20 cellular contexts compared by ENCODE assay signal in genomic region chr11:123211981-123212380, GRCh38. TPM values are rescaled to one million over a fixed set of nuclear protein-coding genes. Genes with fewer than 3 reads are reported as not detected.
DNase-seq lines count a peak whose midpoint lies in the region; ATAC-seq and TF ChIP-seq lines count a peak whose summit lies in the region.
"Had no signal": no experiment of that assay in that cellular context is flagged by ENCODE, and none has a peak within 500 bp of the region (broad histone marks: within the 10 kb centered on the region; RNA-seq: fewer than 3 reads in every experiment).

No MANE protein-coding gene starts in this region.

- WGBS in smooth muscle cell (ENCODE audit: low lambda C conversion rate), result 72% methylated on average over 8 of the region's 8 CpGs

- H3K27ac ChIP-seq in RWPE2 (ENCODE audit: poor library complexity, severe bottlenecking), result peak overlapping the region; percentile 39
- H3K27ac ChIP-seq in smooth muscle cell (ENCODE audit: low read depth), result no peak overlapping the region
- H3K27ac ChIP-seq in upper lobe of right lung, result no peak overlapping the region
- H3K27ac ChIP-seq: foreskin keratinocyte, HL-60, testis had no signal

- peak; percentile 38 for DNase-seq in H7
- DNase-seq in RWPE2 (ENCODE audit: low spot score), result no peak
- DNase-seq in fibroblast of mammary gland (ENCODE audit: low read depth), result peak; percentile 56
- no peak for DNase-seq in smooth muscle cell (lab: John Stamatoyannopoulos, UW; ENCODE audit: unreplicated experiment)
- no peak for DNase-seq in posterior cingulate gyrus
- DNase-seq in sciatic nerve (ENCODE audit: low spot score), result no peak
- no peak for DNase-seq in upper lobe of right lung
- DNase-seq: activated naive CD4-positive, alpha-beta T cell treated with anti-CD3 and anti-CD28 coated beads for 36 hours; activated T-cell treated with anti-CD3 and anti-CD28 coated beads, Interleukin-2, amount 50 U/mL, for 72 hours; AML-193; CD8-positive, alpha-beta memory T cell; hippocampal formation; left ventricle myocardium superior; NCI-H1417 treated with DMSO at 0.1 percent for 48 hours; NCI-H524 treated with DMSO at 0.1 percent for 48 hours; stimulated activated CD4-positive, alpha-beta T cell treated with anti-CD3 and anti-CD28 coated beads, Interleukin-1b, Interleukin-23, amount 100 ng/mL, for 48 hours; testis had no signal

- peak overlapping the region; percentile 35 for H3K4me2 ChIP-seq in smooth muscle cell

- no peaks in the 10 kb centered on the region for H4K20me1 ChIP-seq in smooth muscle cell (ENCODE audit: low read depth)

- intact Hi-C loops in posterior cingulate gyrus (cut with DNase I), result no loop called here
- intact Hi-C loops in sciatic nerve (cut with DNase I), result no loop called here
- intact Hi-C loops in upper lobe of right lung (cut with DNase I), result no loop called here

- H2AFZ ChIP-seq in smooth muscle cell (ENCODE audit: low read depth), result no peak overlapping the region

- H3K9me3 ChIP-seq in RWPE2 (ENCODE audit: severe bottlenecking) (no peaks in the 10 kb centered on the region), smooth muscle cell (replicated peaks; ENCODE audit: low read depth) (no peaks in the 10 kb centered on the region), upper lobe of right lung (no peaks in the 10 kb centered on the region)
- H3K9me3 ChIP-seq: testis had no signal

- H3K9ac ChIP-seq in smooth muscle cell (ENCODE audit: low read depth), result no peak overlapping the region

- ATAC-seq in RWPE2 (ENCODE audit: low read depth) (peak; percentile 66), sciatic nerve (no peak), upper lobe of right lung (no peak)
- ATAC-seq: activated T-cell treated with anti-CD3 and anti-CD28 coated beads, Interleukin-2, amount 50 U/mL, for 72 hours; foreskin keratinocyte; left ventricle myocardium superior; stimulated activated memory B cell treated with anti-CD40 and anti-IgM and Interleukin-4, amounts not matched to agents 10 μg/mL and 1 μg/mL and 100 μg/mL, for 72 hours had no signal

- peaks cover 5% of the 10 kb centered on the region for H3F3A ChIP-seq in smooth muscle cell (ENCODE audit: low read depth)

- TF ChIP-seq CTCF in RWPE2 (IDR thresholded peaks at IDR 0.05; ENCODE audit: poor library complexity, severe bottlenecking) (no peak), fibroblast of mammary gland (conservative IDR thresholded peaks at IDR 0.05; ENCODE audit: control insufficient read depth, insufficient read depth, low read depth, low read length) (no peak), smooth muscle cell (IDR thresholded peaks at IDR 0.05; ENCODE audit: borderline replicate concordance, insufficient read depth, poor library complexity, severe bottlenecking) (no peak), upper lobe of right lung (IDR thresholded peaks at IDR 0.05) (no peak)

- H3K4me3 ChIP-seq in H7 (ENCODE audit: insufficient read depth, low read depth, low read length) (no peak overlapping the region), RWPE2 (ENCODE audit: severe bottlenecking) (no peak overlapping the region), fibroblast of mammary gland (ENCODE audit: control insufficient read depth, low read depth, low read length) (no peak overlapping the region), smooth muscle cell (no peak overlapping the region), upper lobe of right lung (no peak overlapping the region)
- H3K4me3 ChIP-seq: testis had no signal

- H3K36me3 ChIP-seq in H7 (replicated peaks; ENCODE audit: control insufficient read depth, insufficient read depth, low read length), result no peaks in the 10 kb centered on the region
- H3K36me3 ChIP-seq in RWPE2 (ENCODE audit: low read depth), result no peaks in the 10 kb centered on the region
- H3K36me3 ChIP-seq in smooth muscle cell (ENCODE audit: low read depth), result no peaks in the 10 kb centered on the region
- H3K36me3 ChIP-seq in upper lobe of right lung, result no peaks in the 10 kb centered on the region

- H3K27me3 ChIP-seq in H7 (ENCODE audit: control insufficient read depth, insufficient read depth, low read length) (no peaks in the 10 kb centered on the region), RWPE2 (ENCODE audit: insufficient read depth, poor library complexity, severe bottlenecking) (no peaks in the 10 kb centered on the region), smooth muscle cell (ENCODE audit: low read depth) (no peaks in the 10 kb centered on the region), upper lobe of right lung (no peaks in the 10 kb centered on the region)
- H3K27me3 ChIP-seq: foreskin keratinocyte, testis had no signal

- H3K79me2 ChIP-seq in smooth muscle cell (ENCODE audit: low read depth), result no peaks in the 10 kb centered on the region

- H3K4me1 ChIP-seq in RWPE2 (ENCODE audit: insufficient read depth, poor library complexity, severe bottlenecking), result peaks cover 10% of the 10 kb centered on the region
- peaks cover 11% of the 10 kb centered on the region for H3K4me1 ChIP-seq in smooth muscle cell (ENCODE audit: low read depth)
- no peaks in the 10 kb centered on the region for H3K4me1 ChIP-seq in upper lobe of right lung
- H3K4me1 ChIP-seq: testis had no signal

RNA-seq across cellular contexts. Expression of gene CLMP, which starts 16.9 kb away (rescaled TPM):
- total RNA-seq in H7 (2014; rRNA removed; shearing (Covaris generic)), result 17.6 and 24.3 TPM in 2 replicates
- total RNA-seq in smooth muscle cell, result 163 and 176 TPM in 2 replicates
- 62.0 and 74.0 TPM in 2 replicates for polyA plus RNA-seq in smooth muscle cell
- 74.6 TPM for total RNA-seq in sciatic nerve
- total RNA-seq in upper lobe of right lung, result 17.6 TPM

Comparison
In these comparisons a context has a peak if more than half of its experiments do, and no peak if none do; other contexts are left out.
1. DNase-seq: peak in H7 (single experiment) and fibroblast of mammary gland (single experiment); none in RWPE2 (single experiment), smooth muscle cell (single experiment), posterior cingulate gyrus (0 of 10), sciatic nerve (single experiment) and upper lobe of right lung (single experiment).